ENCODE assay signal across 12 cellular contexts in genomic region chr10:46315071-46315860, GRCh38. TPM values are rescaled to one million over a fixed set of nuclear protein-coding genes. Genes with fewer than 3 reads are reported as not detected.
DNase-seq lines count a peak whose midpoint lies in the region; ATAC-seq, FAIRE-seq and TF ChIP-seq lines count a peak whose summit lies in the region.
"Not testable (repeated sequence)": the region's sequence is repeated elsewhere in the genome, so short reads cannot be mapped to it uniquely, and the experiment has no call there.
"Had no signal": no experiment of that assay in that cellular context is flagged by ENCODE, and none has a peak within 500 bp of the region (broad histone marks: within the 10 kb centered on the region; RNA-seq: fewer than 3 reads in every experiment).

No MANE protein-coding gene starts in this region.

- DNase-seq in AG08395 (ENCODE audit: low spot score): peak; percentile 9
- DNase-seq in GM04503 (ENCODE audit: low read depth): peak; percentile 27
- peak; percentile 87 for DNase-seq in NCI-H226
- DNase-seq in body of pancreas: peak in 3 of 4 donors; percentile 24 to 58 (median 54)
- DNase-seq in fibroblast of pulmonary artery (ENCODE audit: low read depth): peak; percentile 55
- DNase-seq in kidney: peak; percentile 46
- peak in 2 of 3 donors; percentile 29 to 76 for DNase-seq in mucosa of descending colon
- not testable (repeated sequence) for DNase-seq in stimulated activated effector memory CD8-positive, alpha-beta T cell treated with anti-CD3 and anti-CD28 coated beads, Interleukin-12 subunit alpha, Interleukin-12 subunit beta, amount 100 ng/mL, for 72 hours (ENCODE audit: low spot score in 2 of 2)

- H3K36me3 Mint-ChIP-seq in stimulated activated effector memory CD8-positive, alpha-beta T cell treated with anti-CD3 and anti-CD28 coated beads, Interleukin-12 subunit alpha, Interleukin-12 subunit beta, amount 100 ng/mL, for 72 hours: not testable (repeated sequence)

- H3K27ac Mint-ChIP-seq in stimulated activated effector memory CD8-positive, alpha-beta T cell treated with anti-CD3 and anti-CD28 coated beads, Interleukin-12 subunit alpha, Interleukin-12 subunit beta, amount 100 ng/mL, for 72 hours: peak overlapping the region; percentile 57

- H3K4me1 Mint-ChIP-seq in stimulated activated effector memory CD8-positive, alpha-beta T cell treated with anti-CD3 and anti-CD28 coated beads, Interleukin-12 subunit alpha, Interleukin-12 subunit beta, amount 100 ng/mL, for 72 hours: not testable (repeated sequence)

- intact Hi-C loops in body of pancreas (cut with DNase I); kidney (cut with DNase I); mucosa of descending colon (cut with DNase I, micrococcal nuclease): not testable (repeated sequence)

- not testable (repeated sequence) for H3K4me3 Mint-ChIP-seq in stimulated activated effector memory CD8-positive, alpha-beta T cell treated with anti-CD3 and anti-CD28 coated beads, Interleukin-12 subunit alpha, Interleukin-12 subunit beta, amount 100 ng/mL, for 72 hours

- peak; percentile 74 for ATAC-seq in body of pancreas
- ATAC-seq in mucosa of descending colon: peak; percentile 74
- ATAC-seq in stimulated activated effector memory CD8-positive, alpha-beta T cell treated with anti-CD3 and anti-CD28 coated beads, Interleukin-12 subunit alpha, Interleukin-12 subunit beta, amount 100 ng/mL, for 72 hours: not testable (repeated sequence)

- H3K4me1 ChIP-seq in body of pancreas; kidney (ENCODE audit: control insufficient read depth in 1 of 2, insufficient read depth in 1 of 2, low read depth in 1 of 2, low read length in 2 of 2); mucosa of descending colon (ENCODE audit: low read depth): not testable (repeated sequence)

- not testable (repeated sequence) for H3K4me3 ChIP-seq in body of pancreas; fibroblast of pulmonary artery (replicated peaks; ENCODE audit: low read depth, low read length); kidney (ENCODE audit: low read length in 2 of 2); mucosa of descending colon

- H3K27ac ChIP-seq in body of pancreas; kidney (ENCODE audit: low read depth in 2 of 2, low read length in 2 of 2): not testable (repeated sequence)

- H3K9me3 ChIP-seq in body of pancreas; kidney (ENCODE audit: control insufficient read depth in 1 of 2, low read length in 2 of 2); mucosa of descending colon: not testable (repeated sequence)

- not testable (repeated sequence) for TF ChIP-seq CTCF in body of pancreas (IDR thresholded peaks at IDR 0.05); fibroblast of pulmonary artery (IDR thresholded peaks at IDR 0.05; ENCODE audit: low read length, missing control alignments); kidney (IDR thresholded peaks at IDR 0.05; ENCODE audit: borderline replicate concordance, extremely low read depth, insufficient read depth); mucosa of descending colon (IDR thresholded peaks at IDR 0.05)

- TF ChIP-seq POLR2A in body of pancreas (IDR thresholded peaks at IDR 0.05): not testable (repeated sequence)

- not testable (repeated sequence) for H3K27me3 ChIP-seq in body of pancreas

- H3K36me3 ChIP-seq in body of pancreas (replicated peaks in 1 of 2; ENCODE audit: insufficient read depth in 1 of 2, low read depth in 2 of 2); kidney (ENCODE audit: control insufficient read depth in 1 of 2, insufficient read depth in 2 of 2, low read length in 2 of 2); mucosa of descending colon (ENCODE audit: low read depth): not testable (repeated sequence)

- WGBS in body of pancreas, 2 donors: 34 to 58% methylated on average over 4 to 7 of the region's 10 CpGs

- not testable (repeated sequence) for H3K9ac ChIP-seq in kidney (ENCODE audit: low read length in 2 of 2)

- not testable (repeated sequence) for FAIRE-seq in kidney (lab: Jason Lieb, UNC)

- H3K9me3 Mint-ChIP-seq in stimulated activated effector memory CD8-positive, alpha-beta T cell treated with anti-CD3 and anti-CD28 coated beads, Interleukin-12 subunit alpha, Interleukin-12 subunit beta, amount 100 ng/mL, for 72 hours: not testable (repeated sequence)

RNA-seq across cellular contexts. Expression of gene ANTXRL, which starts 28.5 kb away (rescaled TPM):
- total RNA-seq in body of pancreas (not detected), kidney (0.16 TPM), mucosa of descending colon (not detected)
- not detected for polyA plus RNA-seq in kidney (ENCODE audit: insufficient read depth, low read depth, low replicate concordance)
- total RNA-seq: CD8-positive, alpha-beta memory T cell; suprapubic skin had no signal
- polyA plus RNA-seq: CD8-positive, alpha-beta memory T cell; immature natural killer cell; ovary had no signal
